ENCODE assay signal across 8 cellular contexts in genomic region chr12:4809013-4809448, GRCh38.
DNase-seq lines count a peak whose midpoint lies in the region; ATAC-seq and TF ChIP-seq lines count a peak whose summit lies in the region.

No MANE protein-coding gene starts in this region.

- H3K4me3 ChIP-seq in thoracic aorta, result peak overlapping the region; percentile 77

- no peak for ATAC-seq in activated CD8-positive, alpha-beta memory T cell treated with anti-CD3 and anti-CD28 coated beads, Interleukin-2, amount 10 ng/mL, durations not matched to agents 7 days and 5 days
- no peak for ATAC-seq in thoracic aorta (ENCODE audit: insufficient number of reproducible peaks, low FRiP score, low read depth)
- no peak for ATAC-seq in GM19328 (IDR thresholded peaks at IDR 0.05; ENCODE audit: unreplicated experiment)

- CTCF ChIA-PET in activated CD8-positive, alpha-beta memory T cell treated with anti-CD3 and anti-CD28 coated beads, Interleukin-2, amount 10 ng/mL, durations not matched to agents 7 days and 5 days (lab: Charles Lee), result interaction anchor here (1.1 to 1.2 kb wide), 2 partner anchors 40 to 49 kb away, joined by 3 read pairs; no protein-coding TSS in a partner anchor

- H3K4me1 Mint-ChIP-seq in activated CD8-positive, alpha-beta memory T cell treated with anti-CD3 and anti-CD28 coated beads, Interleukin-2, amount 10 ng/mL, durations not matched to agents 7 days and 5 days, result peaks cover 34% of the 10 kb centered on the region

- H3K27ac ChIP-seq in thoracic aorta, result peak overlapping the region in 1 of 2 donors; percentile 8

- H3K9me3 ChIP-seq in thoracic aorta, result no peaks in the 10 kb centered on the region

- H3K4me3 Mint-ChIP-seq in activated CD8-positive, alpha-beta memory T cell treated with anti-CD3 and anti-CD28 coated beads, Interleukin-2, amount 10 ng/mL, durations not matched to agents 7 days and 5 days, result peak overlapping the region; percentile 29

- DNase-seq in activated CD8-positive, alpha-beta memory T cell treated with anti-CD3 and anti-CD28 coated beads, Interleukin-2, amount 10 ng/mL, durations not matched to agents 7 days and 5 days, result no peak
- no peak for DNase-seq in activated CD8-positive, alpha-beta memory T cell treated with anti-CD3 and anti-CD28 coated beads, Interleukin-2, amount 50 U/mL, for 48 hours
- DNase-seq in amygdala (lab: John Stamatoyannopoulos, UW) (peak in 33 of 56 donors; percentile 15 to 67 (median 37)), left kidney (ENCODE audit: low read depth, low spot score) (peak; percentile 90), thoracic aorta (ENCODE audit: low spot score) (no peak), H4 (ENCODE audit: low spot score) (no peak)
- no peak for DNase-seq in activated CD4-positive, CD25-positive, alpha-beta regulatory T cell treated with anti-CD3 and anti-CD28 coated beads, Interleukin-2, amount 50 U/mL, for 72 hours

- peaks cover 54% of the 10 kb centered on the region for H3K27me3 Mint-ChIP-seq in activated CD8-positive, alpha-beta memory T cell treated with anti-CD3 and anti-CD28 coated beads, Interleukin-2, amount 10 ng/mL, durations not matched to agents 7 days and 5 days

- TF ChIP-seq CTCF in thoracic aorta (IDR thresholded peaks at IDR 0.05), result no peak

- no peaks in the 10 kb centered on the region for H3K27me3 ChIP-seq in thoracic aorta (replicated peaks; ENCODE audit: insufficient read depth)

- no peaks in the 10 kb centered on the region for H3K9me3 Mint-ChIP-seq in activated CD8-positive, alpha-beta memory T cell treated with anti-CD3 and anti-CD28 coated beads, Interleukin-2, amount 10 ng/mL, durations not matched to agents 7 days and 5 days (ENCODE audit: low read depth)

- no peak overlapping the region for H3K27ac Mint-ChIP-seq in activated CD8-positive, alpha-beta memory T cell treated with anti-CD3 and anti-CD28 coated beads, Interleukin-2, amount 10 ng/mL, durations not matched to agents 7 days and 5 days

- peaks cover 5% of the 10 kb centered on the region for H3K36me3 Mint-ChIP-seq in activated CD8-positive, alpha-beta memory T cell treated with anti-CD3 and anti-CD28 coated beads, Interleukin-2, amount 10 ng/mL, durations not matched to agents 7 days and 5 days

- H3K36me3 ChIP-seq in thoracic aorta, result no peaks in the 10 kb centered on the region

- peaks cover 0 to 16% of the 10 kb centered on the region in 2 donors for H3K4me1 ChIP-seq in thoracic aorta (ENCODE audit: control insufficient read depth in 1 of 2, low read depth in 2 of 2)

Comparison
In these comparisons a context has a peak if more than half of its experiments do, and no peak if none do; other contexts are left out.
1. DNase-seq: peak in amygdala (33 of 56) and left kidney (single experiment); none in activated CD8-positive, alpha-beta memory T cell treated with anti-CD3 and anti-CD28 coated beads, Interleukin-2, amount 10 ng/mL, durations not matched to agents 7 days and 5 days (single experiment), activated CD8-positive, alpha-beta memory T cell treated with anti-CD3 and anti-CD28 coated beads, Interleukin-2, amount 50 U/mL, for 48 hours (single experiment), thoracic aorta (single experiment), H4 (single experiment) and activated CD4-positive, CD25-positive, alpha-beta regulatory T cell treated with anti-CD3 and anti-CD28 coated beads, Interleukin-2, amount 50 U/mL, for 72 hours (single experiment).